In genomic region chr1:201153474-201154388, GRCh38 we compare ENCODE assay signal across 8 cellular contexts. TPM values are rescaled to one million over a fixed set of nuclear protein-coding genes. Genes with fewer than 3 reads are reported as not detected.
A peak's percentile ranks its signal among the peaks of the same experiment; 100 is the strongest.
DNase-seq lines count a peak whose midpoint lies in the region; ATAC-seq and TF ChIP-seq lines count a peak whose summit lies in the region.

No MANE protein-coding gene starts in this region.

- TF ChIP-seq CTCF in SU-DHL-6 (IDR thresholded peaks at IDR 0.05; ENCODE audit: insufficient read depth, low read length, poor library complexity, severe bottlenecking) (no peak), fibroblast of lung (conservative IDR thresholded peaks at IDR 0.05 in 1 of 2, IDR thresholded peaks at IDR 0.05 in 1 of 2; ENCODE audit: low read depth in 1 of 2, low read length in 2 of 2) (no peak), ovary (IDR thresholded peaks at IDR 0.05) (no peak)

- DNase-seq in NCI-H2081 (lab: John Stamatoyannopoulos, UW), result peak; percentile 59 to 69
- DNase-seq in NCI-H2081 treated with DMSO at 0.1 percent for 48 hours (lab: John Stamatoyannopoulos, UW), result no peak
- peak in 1 of 2 donors; percentile 6 for DNase-seq in fibroblast of lung (ENCODE audit: low read depth in 2 of 2)
- DNase-seq in ovary, result no peak
- no peak for DNase-seq in NCI-H2029 (lab: John Stamatoyannopoulos, UW)

- TF ChIP-seq EP300 in ovary (IDR thresholded peaks at IDR 0.05), result no peak

- H3F3A ChIP-seq in SU-DHL-6 (ENCODE audit: insufficient read depth), result no peaks in the 10 kb centered on the region

- H3K4me1 ChIP-seq in fibroblast of lung (ENCODE audit: control insufficient read depth, extremely low read depth, insufficient read depth, low read length) (peaks cover 2% of the 10 kb centered on the region), ovary (ENCODE audit: insufficient read depth) (peaks cover 7% of the 10 kb centered on the region)

- peak overlapping the region; percentile 67 for H3K9ac ChIP-seq in SU-DHL-6 (ENCODE audit: low read length)
- peak overlapping the region; percentile 78 for H3K9ac ChIP-seq in fibroblast of lung (ENCODE audit: insufficient read depth, low read length)

- WGBS in ovary, 3 donors, result 1 to 2% (median 1%) methylated on average over 36 to 37 of the region's 37 CpGs

- H3K9me2 ChIP-seq in SU-DHL-6 (replicated peaks; ENCODE audit: insufficient read depth, low read length), result no peaks in the 10 kb centered on the region

- ATAC-seq in GM21367 (IDR thresholded peaks at IDR 0.05; ENCODE audit: unreplicated experiment) (peak; percentile 46), HG03521 (IDR thresholded peaks at IDR 0.05; ENCODE audit: unreplicated experiment) (peak; percentile 62)

- no peaks in the 10 kb centered on the region for H3K36me3 ChIP-seq in SU-DHL-6 (ENCODE audit: low read length)
- peaks cover 8% of the 10 kb centered on the region for H3K36me3 ChIP-seq in fibroblast of lung (ENCODE audit: control insufficient read depth, insufficient read depth, low read length)
- no peaks in the 10 kb centered on the region for H3K36me3 ChIP-seq in ovary

- no peak overlapping the region for H3K27ac ChIP-seq in SU-DHL-6 (ENCODE audit: low read depth, low read length)
- H3K27ac ChIP-seq in fibroblast of lung (ENCODE audit: insufficient read depth, low read length), result peak overlapping the region; percentile 42
- peak overlapping the region; percentile 23 to 39 for H3K27ac ChIP-seq in ovary

- H3K9me3 ChIP-seq in SU-DHL-6 (ENCODE audit: insufficient read depth, low read length) (no peaks in the 10 kb centered on the region), fibroblast of lung (ENCODE audit: control insufficient read depth, insufficient read depth, low read depth, low read length) (no peaks in the 10 kb centered on the region), ovary (no peaks in the 10 kb centered on the region)

- H4K20me1 ChIP-seq in SU-DHL-6 (ENCODE audit: low read depth, low read length) (no peaks in the 10 kb centered on the region), fibroblast of lung (ENCODE audit: control insufficient read depth, extremely low read depth, insufficient read depth, low read length) (no peaks in the 10 kb centered on the region)

- H2AFZ ChIP-seq in SU-DHL-6 (ENCODE audit: low read depth, low read length, severe bottlenecking) (peak overlapping the region; percentile 87), fibroblast of lung (ENCODE audit: low read length) (peak overlapping the region; percentile 65)

- H3K27me3 ChIP-seq in SU-DHL-6 (ENCODE audit: low read length) (no peaks in the 10 kb centered on the region), fibroblast of lung (ENCODE audit: control insufficient read depth, insufficient read depth, low read length) (peaks cover 15% of the 10 kb centered on the region), ovary (no peaks in the 10 kb centered on the region)

- H3K4me3 ChIP-seq in SU-DHL-6 (ENCODE audit: insufficient read depth, low read length, poor library complexity, severe bottlenecking) (peak overlapping the region; percentile 73), fibroblast of lung (replicated peaks in 1 of 4; ENCODE audit: control extremely low read depth in 1 of 4, insufficient read depth in 1 of 4, low read depth in 3 of 4, low read length in 4 of 4) (peak overlapping the region; percentile 64 to 79 (median 72)), ovary (peak overlapping the region; percentile 58)

- H3K4me2 ChIP-seq in SU-DHL-6 (ENCODE audit: low read depth, low read length, poor library complexity, severe bottlenecking), result peak overlapping the region; percentile 72
- H3K4me2 ChIP-seq in fibroblast of lung (ENCODE audit: extremely low read depth, insufficient read depth, low read length), result peak overlapping the region; percentile 92

- TF ChIP-seq POLR2A in ovary (IDR thresholded peaks at IDR 0.05), result no peak

- intact Hi-C loops in ovary (cut with DNase I), result no loop called here

- H3K79me2 ChIP-seq in SU-DHL-6 (ENCODE audit: insufficient read depth, low read length) (no peaks in the 10 kb centered on the region), fibroblast of lung (ENCODE audit: control insufficient read depth, insufficient read depth, low read length) (no peaks in the 10 kb centered on the region)

RNA-seq across cellular contexts. Expression of gene TMEM9, which starts 0.5 kb away (rescaled TPM):
- total RNA-seq in fibroblast of lung, result 72.4 and 91.0 TPM in 2 replicates
- 55.5 and 58.2 TPM in 2 replicates for polyA plus RNA-seq in fibroblast of lung
- polyA plus RNA-seq in fibroblast of lung (2012), result 57.0 and 58.9 TPM in 2 replicates
- polyA minus RNA-seq in fibroblast of lung (ENCODE audit: low replicate concordance), result 187 and 226 TPM in 2 replicates
- total RNA-seq in ovary, result 100 to 1,000 TPM in 1 of 7 donors, 10 to 100 TPM in 6; 65.5 to 101 (median 88.8) TPM
- 100 to 1,000 TPM in 1 of 2 donors, 10 to 100 TPM in 1; 49.5 to 114 TPM for polyA plus RNA-seq in ovary

RNA-seq across cellular contexts. Expression of gene ASCL5, which starts 26.7 kb away (rescaled TPM):
- total RNA-seq in fibroblast of lung (under 0.01 TPM in 1 of 2 replicates, not detected in the other), ovary (not detected)
- polyA plus RNA-seq in fibroblast of lung (not detected in 2 replicates), ovary (under 1 TPM in 1 of 2 donors, not detected in 1; 0.06 TPM)
- not detected in 2 replicates for polyA plus RNA-seq in fibroblast of lung (2012)
- polyA minus RNA-seq in fibroblast of lung (ENCODE audit: low replicate concordance), result not detected in 2 replicates

RNA-seq across cellular contexts. Expression of gene IGFN1, which starts 36.9 kb away (rescaled TPM):
- total RNA-seq in fibroblast of lung (under 0.01 and 0.17 TPM in 2 replicates), ovary (1 to 10 TPM in 1 of 7 donors, under 1 TPM in 4, not detected in 2; 0.05 to 1.6 (median 0.23) TPM)
- polyA plus RNA-seq in fibroblast of lung (0.01 TPM in 1 of 2 replicates, not detected in the other), ovary (under 1 TPM; 0.51 to 0.95 TPM)
- 0.08 TPM in 1 of 2 replicates, not detected in the other for polyA plus RNA-seq in fibroblast of lung (2012)
- not detected in 2 replicates for polyA minus RNA-seq in fibroblast of lung (ENCODE audit: low replicate concordance)

RNA-seq across cellular contexts. Expression of gene CACNA1S, which starts 41.5 kb away (rescaled TPM):
- not detected in 2 replicates for total RNA-seq in fibroblast of lung
- polyA plus RNA-seq in fibroblast of lung, result not detected in 2 replicates
- polyA plus RNA-seq in fibroblast of lung (2012), result not detected in 2 replicates
- polyA minus RNA-seq in fibroblast of lung (ENCODE audit: low replicate concordance), result not detected in 2 replicates
- under 1 TPM in 1 of 7 donors, not detected in 6; 0.05 TPM for total RNA-seq in ovary
- polyA plus RNA-seq in ovary, result under 1 TPM; 0.01 to 0.05 TPM

Comparison
In these comparisons a context has a peak if more than half of its experiments do, and no peak if none do; other contexts are left out.
1. DNase-seq: peak in NCI-H2081 (2 of 2); none in NCI-H2081 treated with DMSO at 0.1 percent for 48 hours (single experiment), ovary (0 of 5) and NCI-H2029 (single experiment).
2. Peak in every context shown above with its lines, with median percentiles within 50 percentile points of each other: H3K4me3 ChIP-seq.